ENCODE assay signal across 8 cellular contexts in the genomic region with DNA sequence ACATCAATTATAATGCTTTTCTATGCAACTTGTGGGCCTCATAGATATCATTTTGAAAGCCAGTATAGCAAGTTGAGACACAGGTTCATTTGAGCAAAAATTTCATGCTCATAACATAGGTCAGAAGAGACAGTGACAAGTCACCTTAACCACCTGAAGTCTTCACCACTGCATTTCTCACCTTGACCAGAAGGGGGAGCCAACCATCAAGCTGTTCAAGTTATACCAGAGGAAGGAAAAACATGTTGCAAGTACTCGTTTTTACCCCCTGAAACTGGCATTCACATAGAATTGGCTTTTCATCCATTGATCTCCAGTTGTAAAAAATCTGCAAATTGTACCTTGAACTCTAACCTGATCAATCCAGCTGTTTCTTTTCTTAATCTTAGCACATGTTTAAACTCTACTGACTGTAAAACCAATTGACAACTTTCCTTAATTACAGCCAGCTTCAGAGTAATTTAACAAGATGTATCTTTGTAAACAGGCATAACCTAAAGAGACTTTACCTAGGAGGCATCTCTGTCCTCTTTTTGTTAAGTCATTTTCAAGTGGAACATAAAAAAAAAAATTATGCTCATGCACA. TPM values are rescaled to one million over a fixed set of nuclear protein-coding genes. Genes with fewer than 3 reads are reported as not detected.
DNase-seq lines count a peak whose midpoint lies in the region; ATAC-seq, FAIRE-seq and TF ChIP-seq lines count a peak whose summit lies in the region.

No MANE protein-coding gene starts in this region.

- H3K36me3 ChIP-seq in A673 (ENCODE audit: insufficient read depth, low read length, poor library complexity, severe bottlenecking) = no peaks in the 10 kb centered on the region

- peak; percentile 52 for DNase-seq in A673 (ENCODE audit: low spot score)
- peak; percentile 7 for DNase-seq in GM18507 (ENCODE audit: extremely low spot score, insufficient read length, low read depth)
- peak; percentile 57 to 78 for DNase-seq in NCI-H524 (lab: John Stamatoyannopoulos, UW)
- peak; percentile 88 for DNase-seq in activated CD4-positive, alpha-beta T cell treated with anti-CD3 and anti-CD28 coated beads for 48 hours
- peak; percentile 62 for DNase-seq in dedifferentiated amniotic fluid mesenchymal stem cell (ENCODE audit: extremely low spot score)
- DNase-seq in medulla oblongata (ENCODE audit: extremely low spot score) = peak; percentile 93
- DNase-seq in stimulated activated CD8-positive, alpha-beta memory T cell treated with anti-CD3 and anti-CD28 coated beads, Interleukin-15, amount 100 ng/mL, for 48 hours (ENCODE audit: low read depth in 2 of 2) = peak; percentile 60

- H3K27ac ChIP-seq in A673 (ENCODE audit: low read depth, low read length, poor library complexity, severe bottlenecking) = no peak overlapping the region

- CTCF ChIA-PET in A673 (lab: Charles Lee) = interaction anchor here (0.7 to 1.2 kb wide), 3 partner anchors 22 to 289 kb away, joined by 3 to 5 read pairs (median 5); no protein-coding TSS in a partner anchor

- H3K27me3 ChIP-seq in A673 (replicated peaks; ENCODE audit: insufficient read depth, low read depth, low read length, poor library complexity) = no peaks in the 10 kb centered on the region

- no peak overlapping the region for H3K4me3 ChIP-seq in A673 (ENCODE audit: low read depth, low read length, poor library complexity, severe bottlenecking)

- no TSS peak for BruUV-seq in A673 (replicated peaks; lab: Mats Ljungman, UMichigan)

- H3K4me1 ChIP-seq in A673 (ENCODE audit: insufficient read depth, low read length, poor library complexity, severe bottlenecking) = no peaks in the 10 kb centered on the region

- peak; percentile 70 for TF ChIP-seq CTCF in A673 (conservative IDR thresholded peaks at IDR 0.05; ENCODE audit: low read depth, low read length)

- intact Hi-C loops in A673 (cut with micrococcal nuclease; ENCODE audit: unreplicated experiment) = loop anchor here (2.0 kb wide), 1 partner anchor 186 kb away; no protein-coding TSS in a partner anchor

- peak; percentile 87 for ATAC-seq in HG03066 (IDR thresholded peaks at IDR 0.05; ENCODE audit: low read depth, unreplicated experiment)

- peak; percentile 96 for FAIRE-seq in GM18507 (lab: Jason Lieb, UNC)

- H3K9me3 ChIP-seq in A673 (ENCODE audit: low read depth, low read length, poor library complexity, severe bottlenecking) = no peaks in the 10 kb centered on the region

- POLR2A ChIA-PET in A673 (lab: Charles Lee; ENCODE audit: low non-redundant PET) = no interaction called here

RNA-seq across cellular contexts. Expression of gene LMOD3, which starts 1.4 kb away (rescaled TPM):
- total RNA-seq in A673 (2021) = not detected in 2 replicates

RNA-seq across cellular contexts. Expression of gene ARL6IP5, which starts 36.2 kb away (rescaled TPM):
- total RNA-seq in A673 (2021) = 23.9 and 28.2 TPM in 2 replicates

RNA-seq across cellular contexts. Expression of gene UBA3, which starts 40.8 kb away (rescaled TPM):
- total RNA-seq in A673 (2021) = 40.5 and 55.0 TPM in 2 replicates

Comparison
In these comparisons a context has a peak if more than half of its experiments do, and no peak if none do; other contexts are left out.
1. DNase-seq: peak in every context shown above with its lines; median percentile 93 in medulla oblongata; 88 in activated CD4-positive, alpha-beta T cell treated with anti-CD3 and anti-CD28 coated beads for 48 hours; 68 in NCI-H524; 62 in dedifferentiated amniotic fluid mesenchymal stem cell; 60 in stimulated activated CD8-positive, alpha-beta memory T cell treated with anti-CD3 and anti-CD28 coated beads, Interleukin-15, amount 100 ng/mL, for 48 hours; 52 in A673; 7 in GM18507.